1 cellular context compared by ENCODE assay signal in the genomic region with DNA sequence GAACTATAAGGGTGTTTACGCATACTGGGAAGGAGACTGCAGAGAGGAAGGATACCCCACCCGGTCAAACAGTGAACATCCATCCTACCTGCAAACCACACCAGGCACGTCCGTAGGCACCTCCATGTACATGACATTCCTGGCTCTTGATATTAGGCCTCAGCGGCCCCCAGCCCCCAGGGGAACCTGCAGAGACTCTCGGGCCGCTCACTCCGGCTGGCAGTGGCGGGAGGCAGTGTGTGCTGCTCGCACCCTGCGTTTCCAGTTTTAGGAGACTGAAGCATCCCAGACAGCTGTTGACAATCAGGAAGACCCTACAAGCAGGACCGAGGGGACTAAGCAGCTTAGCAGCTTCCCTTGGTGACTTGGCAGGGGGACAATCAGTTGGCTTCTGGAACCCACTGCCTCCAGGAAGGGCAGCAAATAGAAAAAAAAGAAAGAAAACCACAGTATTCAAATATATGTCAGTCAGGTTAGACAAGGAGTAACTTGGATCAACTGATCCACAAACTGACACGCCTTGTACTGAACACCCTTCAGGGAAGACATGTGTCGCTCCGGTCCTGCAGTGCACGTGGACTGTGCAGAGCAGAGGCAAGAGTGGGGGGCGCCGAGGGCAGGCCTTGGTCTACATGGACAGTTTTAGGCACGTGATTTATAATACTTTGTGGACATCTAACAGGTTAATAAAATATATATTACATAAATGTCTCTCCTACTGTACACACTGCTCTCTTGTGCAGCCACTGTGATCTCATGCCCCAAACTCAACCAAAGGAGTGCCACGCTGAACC.
TF ChIP-seq lines count a peak whose summit lies in the region.

No MANE protein-coding gene starts in this region.

TF ChIP-seq in IMR-90, 13 proteins besides CTCF, POLR2A, EP300 and RAD21:
- TF ChIP-seq BHLHE40 (IDR thresholded peaks at IDR 0.05; ENCODE audit: low read depth, low read length) (no peak), CEBPB (IDR thresholded peaks at IDR 0.05; ENCODE audit: low read depth, low read length) (no peak), CHD1 (IDR thresholded peaks at IDR 0.05; ENCODE audit: low read depth, low read length) (no peak), RFX5 (IDR thresholded peaks at IDR 0.05; ENCODE audit: low read depth, low read length) (no peak), MXI1 (IDR thresholded peaks at IDR 0.05; ENCODE audit: borderline replicate concordance, low read depth, low read length) (no peak), MAZ (IDR thresholded peaks at IDR 0.05; ENCODE audit: borderline replicate concordance, low read depth, low read length) (no peak), SMC3 (IDR thresholded peaks at IDR 0.05; ENCODE audit: low read depth, low read length) (no peak), MAFK (IDR thresholded peaks at IDR 0.05; ENCODE audit: low read depth, low read length) (no peak), FOS (IDR thresholded peaks at IDR 0.05; ENCODE audit: low read depth, low read length) (no peak), NFE2L2 (IDR thresholded peaks at IDR 0.05; ENCODE audit: low read depth, low read length) (no peak), RCOR1 (IDR thresholded peaks at IDR 0.05; ENCODE audit: insufficient replicate concordance, low read length) (no peak)
- TF ChIP-seq, protein P1, sequence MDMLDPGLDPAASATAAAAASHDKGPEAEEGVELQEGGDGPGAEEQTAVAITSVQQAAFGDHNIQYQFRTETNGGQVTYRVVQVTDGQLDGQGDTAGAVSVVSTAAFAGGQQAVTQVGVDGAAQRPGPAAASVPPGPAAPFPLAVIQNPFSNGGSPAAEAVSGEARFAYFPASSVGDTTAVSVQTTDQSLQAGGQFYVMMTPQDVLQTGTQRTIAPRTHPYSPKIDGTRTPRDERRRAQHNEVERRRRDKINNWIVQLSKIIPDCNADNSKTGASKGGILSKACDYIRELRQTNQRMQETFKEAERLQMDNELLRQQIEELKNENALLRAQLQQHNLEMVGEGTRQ (IDR thresholded peaks at IDR 0.05; ENCODE audit: low read depth, low read length) = no peak
- TF ChIP-seq, protein P2, sequence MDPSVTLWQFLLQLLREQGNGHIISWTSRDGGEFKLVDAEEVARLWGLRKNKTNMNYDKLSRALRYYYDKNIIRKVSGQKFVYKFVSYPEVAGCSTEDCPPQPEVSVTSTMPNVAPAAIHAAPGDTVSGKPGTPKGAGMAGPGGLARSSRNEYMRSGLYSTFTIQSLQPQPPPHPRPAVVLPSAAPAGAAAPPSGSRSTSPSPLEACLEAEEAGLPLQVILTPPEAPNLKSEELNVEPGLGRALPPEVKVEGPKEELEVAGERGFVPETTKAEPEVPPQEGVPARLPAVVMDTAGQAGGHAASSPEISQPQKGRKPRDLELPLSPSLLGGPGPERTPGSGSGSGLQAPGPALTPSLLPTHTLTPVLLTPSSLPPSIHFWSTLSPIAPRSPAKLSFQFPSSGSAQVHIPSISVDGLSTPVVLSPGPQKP (IDR thresholded peaks at IDR 0.05; ENCODE audit: borderline replicate concordance, low read depth, low read length) = no peak
TF ChIP-seq in IMR-90: peak in this region for 0.
